In genomic region chr7:712601-713457, GRCh38 we compare ENCODE assay signal across 10 cellular contexts. TPM values are rescaled to one million over a fixed set of nuclear protein-coding genes. Genes with fewer than 3 reads are reported as not detected.
A peak's percentile ranks its signal among the peaks of the same experiment; 100 is the strongest.
DNase-seq lines count a peak whose midpoint lies in the region; ATAC-seq, FAIRE-seq and TF ChIP-seq lines count a peak whose summit lies in the region.
"Had no signal": no experiment of that assay in that cellular context is flagged by ENCODE, and none has a peak within 500 bp of the region (broad histone marks: within the 10 kb centered on the region; RNA-seq: fewer than 3 reads in every experiment).

No MANE protein-coding gene starts in this region.

- H3K36me3 Mint-ChIP-seq in activated CD8-positive, alpha-beta T cell treated with anti-CD3 and anti-CD28 coated beads for 36 hours (ENCODE audit: low read depth): peaks cover 17% of the 10 kb centered on the region

- no peaks in the 10 kb centered on the region for H3K27me3 Mint-ChIP-seq in activated CD8-positive, alpha-beta T cell treated with anti-CD3 and anti-CD28 coated beads for 36 hours

- H3K9ac ChIP-seq in skeletal muscle satellite cell (ENCODE audit: low read depth, low read length): no peak overlapping the region

- no peak overlapping the region for H3K27ac Mint-ChIP-seq in activated CD8-positive, alpha-beta T cell treated with anti-CD3 and anti-CD28 coated beads for 36 hours

- no peak for TF ChIP-seq POLR2A in H54 (IDR thresholded peaks at IDR 0.05; ENCODE audit: low read depth, low read length)

- no peak for TF ChIP-seq CTCF in activated CD8-positive, alpha-beta T cell treated with anti-CD3 and anti-CD28 coated beads for 36 hours (IDR thresholded peaks at IDR 0.05)

- H3K4me3 ChIP-seq in iPS-11a (ENCODE audit: low read depth, low read length) (peak overlapping the region; percentile 20), skeletal muscle satellite cell (ENCODE audit: low read length) (no peak overlapping the region)

- no peak for FAIRE-seq in H54 (lab: Jason Lieb, UNC)

- peak in 2 of 3 experiments; percentile 23 to 47 for DNase-seq in NCI-H1417 (lab: John Stamatoyannopoulos, UW)
- no peak for DNase-seq in NCI-H1417 treated with DMSO at 0.1 percent for 48 hours (lab: John Stamatoyannopoulos, UW)
- no peak for DNase-seq in activated CD8-positive, alpha-beta T cell treated with anti-CD3 and anti-CD28 coated beads for 36 hours
- DNase-seq in H54 (ENCODE audit: insufficient read length, low spot score): no peak
- no peak for DNase-seq in NK-92 (lab: John Stamatoyannopoulos, UW; ENCODE audit: unreplicated experiment)
- DNase-seq: NCI-H226, T-helper 9 cell had no signal

- no peaks in the 10 kb centered on the region for H3K9me3 Mint-ChIP-seq in activated CD8-positive, alpha-beta T cell treated with anti-CD3 and anti-CD28 coated beads for 36 hours

- CTCF ChIA-PET in activated CD8-positive, alpha-beta T cell treated with anti-CD3 and anti-CD28 coated beads for 36 hours (lab: Charles Lee): no interaction called here

- peaks cover 19% of the 10 kb centered on the region for H3K4me1 Mint-ChIP-seq in activated CD8-positive, alpha-beta T cell treated with anti-CD3 and anti-CD28 coated beads for 36 hours (ENCODE audit: low read depth)

- peak overlapping the region; percentile 47 for H3K4me3 Mint-ChIP-seq in activated CD8-positive, alpha-beta T cell treated with anti-CD3 and anti-CD28 coated beads for 36 hours

- H3K36me3 ChIP-seq in skeletal muscle satellite cell (ENCODE audit: insufficient read depth, low read length): peaks cover 3% of the 10 kb centered on the region

- intact Hi-C loops in activated CD8-positive, alpha-beta T cell treated with anti-CD3 and anti-CD28 coated beads for 36 hours (cut with micrococcal nuclease): no loop called here

- POLR2A ChIA-PET in activated CD8-positive, alpha-beta T cell treated with anti-CD3 and anti-CD28 coated beads for 36 hours (lab: Charles Lee): no interaction called here

- no peaks in the 10 kb centered on the region for H3K4me1 ChIP-seq in skeletal muscle satellite cell (ENCODE audit: control insufficient read depth, insufficient read depth, low read length)

- peak overlapping the region; percentile 41 for H3K4me2 ChIP-seq in skeletal muscle satellite cell (ENCODE audit: low read length)

- H3K9me3 ChIP-seq in skeletal muscle satellite cell (replicated peaks; ENCODE audit: low read length): no peaks in the 10 kb centered on the region

- H3K27me3 ChIP-seq in skeletal muscle satellite cell (ENCODE audit: control insufficient read depth, insufficient read depth, low read length): no peaks in the 10 kb centered on the region

- no peak for ATAC-seq in activated CD8-positive, alpha-beta T cell treated with anti-CD3 and anti-CD28 coated beads for 36 hours
- ATAC-seq in GM18867 (IDR thresholded peaks at IDR 0.05; ENCODE audit: unreplicated experiment): no peak

RNA-seq across cellular contexts. Expression of gene DNAAF5, which starts 13.7 kb away (rescaled TPM):
- 10 to 100 TPM; 36.4 to 36.8 TPM for total RNA-seq in activated CD8-positive, alpha-beta T cell treated with anti-CD3 and anti-CD28 coated beads for 36 hours
- 40.6 and 41.1 TPM in 2 replicates for total RNA-seq in skeletal muscle satellite cell (2012; rRNA removed)

RNA-seq across cellular contexts. Expression of gene PRKAR1B, which starts 14.3 kb away (rescaled TPM):
- 10 to 100 TPM; 48.7 to 49.9 TPM for total RNA-seq in activated CD8-positive, alpha-beta T cell treated with anti-CD3 and anti-CD28 coated beads for 36 hours
- 5.5 and 14.7 TPM in 2 replicates for total RNA-seq in skeletal muscle satellite cell (2012; rRNA removed)

Comparison
In these comparisons a context has a peak if more than half of its experiments do, and no peak if none do; other contexts are left out.
1. DNase-seq: peak in NCI-H1417 (2 of 3); none in NCI-H1417 treated with DMSO at 0.1 percent for 48 hours (single experiment), activated CD8-positive, alpha-beta T cell treated with anti-CD3 and anti-CD28 coated beads for 36 hours (single experiment), H54 (single experiment) and NK-92 (single experiment).